ENCODE assay signal across 28 cellular contexts in the genomic region with DNA sequence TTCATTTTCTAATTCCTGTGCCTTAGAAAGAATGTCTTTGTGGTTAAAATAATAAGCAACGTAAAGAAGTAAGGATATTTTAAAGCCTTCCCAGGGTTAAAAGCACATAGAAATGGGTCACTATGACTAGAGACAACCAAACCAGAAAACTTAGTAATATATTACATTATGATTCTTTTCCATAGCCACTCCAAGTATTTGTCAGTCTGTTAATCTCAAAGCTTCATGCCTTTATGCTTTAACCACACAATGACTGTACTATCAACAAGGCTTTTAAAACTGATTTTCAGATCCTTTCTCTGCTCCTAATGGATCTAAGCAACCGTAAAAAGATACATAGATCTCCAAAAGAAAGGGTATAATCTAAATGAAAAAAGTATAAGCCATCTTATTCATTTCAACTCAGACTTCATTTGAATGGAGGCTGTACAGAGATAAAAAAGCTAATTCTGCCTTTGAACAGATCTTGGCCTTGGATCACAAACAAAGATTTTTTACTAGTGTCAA. TPM values are rescaled to one million over a fixed set of nuclear protein-coding genes. Genes with fewer than 3 reads are reported as not detected.
DNase-seq lines count a peak whose midpoint lies in the region; ATAC-seq lines count a peak whose summit lies in the region.
"Had no signal": no experiment of that assay in that cellular context is flagged by ENCODE, and none has a peak within 500 bp of the region (broad histone marks: within the 10 kb centered on the region; RNA-seq: fewer than 3 reads in every experiment).

No MANE protein-coding gene starts in this region.

- H3K27me3 Mint-ChIP-seq in activated T-helper 2 cell treated with anti-CD3 and anti-CD28 coated beads, Interferon-gamma antibody, Interleukin-2, Interleukin-4, amounts not matched to agents 10 μg/mL and 5 μg/mL and 100 μg/mL, durations not matched to agents 14 hours and 24 hours and 36 hours (ENCODE audit: low read depth): no peaks in the 10 kb centered on the region
- no peaks in the 10 kb centered on the region for H3K27me3 Mint-ChIP-seq in activated CD4-positive, alpha-beta T cell treated with anti-CD3 and anti-CD28 coated beads for 36 hours
- H3K27me3 Mint-ChIP-seq: CD4-positive, alpha-beta memory T cell had no signal

- no peak overlapping the region for H3K4me2 ChIP-seq in GM23248 (ENCODE audit: unreplicated experiment)
- H3K4me2 ChIP-seq: A549, GM23338 had no signal

- no peaks in the 10 kb centered on the region; the same call in 1 of the 2 replicates for H4K20me1 ChIP-seq in GM23248 (ENCODE audit: insufficient read depth)

- 98 to 99% methylated on average over 2 of the region's 2 CpGs for WGBS in GM23248 (ENCODE audit: low coverage in 1 of 2, low lambda C conversion rate in 2 of 2, missing lambda C conversion rate in 2 of 2), 2 experiments

- peaks cover 55% of the 10 kb centered on the region for H3K36me3 Mint-ChIP-seq in activated T-helper 2 cell treated with anti-CD3 and anti-CD28 coated beads, Interferon-gamma antibody, Interleukin-2, Interleukin-4, amounts not matched to agents 10 μg/mL and 5 μg/mL and 100 μg/mL, durations not matched to agents 14 hours and 24 hours and 36 hours (ENCODE audit: low read depth)
- H3K36me3 Mint-ChIP-seq in activated CD4-positive, alpha-beta T cell treated with anti-CD3 and anti-CD28 coated beads for 36 hours (ENCODE audit: low read depth): peaks cover 32% of the 10 kb centered on the region

- no peak for ATAC-seq in HG03378 (IDR thresholded peaks at IDR 0.05; ENCODE audit: unreplicated experiment)
- ATAC-seq in activated CD4-positive, alpha-beta T cell treated with anti-CD3 and anti-CD28 coated beads for 36 hours: no peak
- ATAC-seq: A549, GM23338, PC-3, Right ventricle myocardium inferior, SK-N-SH treated with all-trans-retinoic acid at 6 μM for 48 hours had no signal

- no peak overlapping the region for H3K27ac ChIP-seq in GM23248
- H3K27ac ChIP-seq: A549, SJCRH30 had no signal

- H3K4me1 Mint-ChIP-seq in activated T-helper 2 cell treated with anti-CD3 and anti-CD28 coated beads, Interferon-gamma antibody, Interleukin-2, Interleukin-4, amounts not matched to agents 10 μg/mL and 5 μg/mL and 100 μg/mL, durations not matched to agents 14 hours and 24 hours and 36 hours (ENCODE audit: low read depth): peaks cover 14% of the 10 kb centered on the region
- no peaks in the 10 kb centered on the region for H3K4me1 Mint-ChIP-seq in activated CD4-positive, alpha-beta T cell treated with anti-CD3 and anti-CD28 coated beads for 36 hours
- H3K4me1 Mint-ChIP-seq: GM23338 had no signal

- in situ Hi-C loops in GM23248 (cut with MboI): no loop called here

- no peaks in the 10 kb centered on the region for H3K9me3 Mint-ChIP-seq in activated T-helper 2 cell treated with anti-CD3 and anti-CD28 coated beads, Interferon-gamma antibody, Interleukin-2, Interleukin-4, amounts not matched to agents 10 μg/mL and 5 μg/mL and 100 μg/mL, durations not matched to agents 14 hours and 24 hours and 36 hours
- no peaks in the 10 kb centered on the region for H3K9me3 Mint-ChIP-seq in activated CD4-positive, alpha-beta T cell treated with anti-CD3 and anti-CD28 coated beads for 36 hours (ENCODE audit: low read depth)
- H3K9me3 Mint-ChIP-seq: CD4-positive, alpha-beta memory T cell; GM23338; H9 had no signal

- no peaks in the 10 kb centered on the region for H3K27me3 ChIP-seq in GM23248 (replicated peaks; ENCODE audit: insufficient read depth)
- H3K27me3 ChIP-seq: MG63, SJCRH30 had no signal

- no peak overlapping the region for H3K4me3 ChIP-seq in GM23248
- H3K4me3 ChIP-seq: A549, GM23338, MG63, SJCRH30 had no signal

- H3K36me3 ChIP-seq in GM23248 (ENCODE audit: low read depth): peaks cover 62% of the 10 kb centered on the region

- H3K9me3 ChIP-seq in GM23248 (ENCODE audit: low read depth): no peaks in the 10 kb centered on the region
- H3K9me3 ChIP-seq: A549, Caco-2, MG63, SJCRH30 had no signal

- intact Hi-C loops in activated T-helper 2 cell treated with anti-CD3 and anti-CD28 coated beads, Interferon-gamma antibody, Interleukin-2, Interleukin-4, amounts not matched to agents 10 μg/mL and 5 μg/mL and 100 μg/mL, durations not matched to agents 14 hours and 24 hours and 36 hours (cut with micrococcal nuclease): no loop called here
- intact Hi-C loops in activated CD4-positive, alpha-beta T cell treated with anti-CD3 and anti-CD28 coated beads for 36 hours (cut with DNase I, micrococcal nuclease): no loop called here

- H3F3A ChIP-seq in GM23248 (ENCODE audit: insufficient read depth): peaks cover 7% of the 10 kb centered on the region; the same call in 1 of the 2 replicates

- H3K27ac Mint-ChIP-seq in activated T-helper 2 cell treated with anti-CD3 and anti-CD28 coated beads, Interferon-gamma antibody, Interleukin-2, Interleukin-4, amounts not matched to agents 10 μg/mL and 5 μg/mL and 100 μg/mL, durations not matched to agents 14 hours and 24 hours and 36 hours: peak overlapping the region; percentile 39
- H3K27ac Mint-ChIP-seq in activated CD4-positive, alpha-beta T cell treated with anti-CD3 and anti-CD28 coated beads for 36 hours: no peak overlapping the region
- H3K27ac Mint-ChIP-seq: CD4-positive, alpha-beta memory T cell; GM23338; H9 had no signal

- H3K9me2 ChIP-seq in GM23248 (ENCODE audit: insufficient read depth): no peaks in the 10 kb centered on the region

- H3K79me2 ChIP-seq in GM23248 (ENCODE audit: insufficient read depth): peaks cover 93% of the 10 kb centered on the region

- DNase-seq in GM23248 (peak; percentile 14), glomerular visceral epithelial cell (ENCODE audit: extremely low spot score) (peak; percentile 48), renal cortical epithelial cell (ENCODE audit: low read depth) (peak; percentile 68)
- no peak for DNase-seq in activated T-helper 2 cell treated with anti-CD3 and anti-CD28 coated beads, Interferon-gamma antibody, Interleukin-2, Interleukin-4, amounts not matched to agents 10 μg/mL and 5 μg/mL and 100 μg/mL, durations not matched to agents 14 hours and 24 hours and 36 hours (ENCODE audit: low spot score)
- no peak for DNase-seq in activated effector memory CD4-positive, alpha-beta T cell treated with anti-CD3 and anti-CD28 coated beads, Interleukin-2, amount 50 U/mL, for 16 hours
- no peak for DNase-seq in activated CD4-positive, alpha-beta T cell treated with anti-CD3 and anti-CD28 coated beads for 36 hours
- DNase-seq: C1 segment of cervical spinal cord; Caco-2; CD4-positive, alpha-beta memory T cell; DMS79 treated with DMSO at 0.1 percent for 48 hours; GF-D8; H9; KG1; MG63; NCI-H1417; NCI-H1694; NCI-H2029 treated with DMSO at 0.1 percent for 48 hours; NCI-H446 treated with DMSO at 0.1 percent for 48 hours; NCI-H526; NCI-H82; NK-92 treated with Interleukin-12 subunit alpha and Interleukin-12 subunit beta, amount 100 ng/mL, for 24 hours; PC-3; SJCRH30 had no signal

- peaks cover 10% of the 10 kb centered on the region for H3K4me1 ChIP-seq in GM23248 (ENCODE audit: insufficient read depth)

- H3K4me3 Mint-ChIP-seq in activated T-helper 2 cell treated with anti-CD3 and anti-CD28 coated beads, Interferon-gamma antibody, Interleukin-2, Interleukin-4, amounts not matched to agents 10 μg/mL and 5 μg/mL and 100 μg/mL, durations not matched to agents 14 hours and 24 hours and 36 hours (ENCODE audit: low read depth): no peak overlapping the region
- H3K4me3 Mint-ChIP-seq in activated CD4-positive, alpha-beta T cell treated with anti-CD3 and anti-CD28 coated beads for 36 hours: no peak overlapping the region
- H3K4me3 Mint-ChIP-seq: CD4-positive, alpha-beta memory T cell; GM23338; H9 had no signal

- CTCF ChIA-PET in activated CD4-positive, alpha-beta T cell treated with anti-CD3 and anti-CD28 coated beads for 36 hours (lab: Charles Lee): interaction anchor here (0.6 kb wide), 1 partner anchor 13 kb away, joined by 4 read pairs; no protein-coding TSS in a partner anchor

- POLR2A ChIA-PET in activated CD4-positive, alpha-beta T cell treated with anti-CD3 and anti-CD28 coated beads for 36 hours (lab: Charles Lee): no interaction called here

- H3K9ac ChIP-seq in GM23248: no peak overlapping the region

- H2AFZ ChIP-seq in GM23248: no peak overlapping the region
- H2AFZ ChIP-seq: GM23338 had no signal

RNA-seq across cellular contexts. Expression of a gene that starts 14.4 kb away (rescaled TPM):
- 26.8 and 26.9 TPM in 2 replicates for total RNA-seq in GM23248 (2014; rRNA removed; shearing (Covaris generic))
- 28.4 and 29.8 TPM in 2 replicates for polyA plus RNA-seq in GM23248 (2016; fragmentation: Nextera tagmentation; extraction: Ambion mirVana)
- total RNA-seq in activated T-helper 2 cell treated with anti-CD3 and anti-CD28 coated beads, Interferon-gamma antibody, Interleukin-2, Interleukin-4, amounts not matched to agents 10 μg/mL and 5 μg/mL and 100 μg/mL, durations not matched to agents 14 hours and 24 hours and 36 hours: 33.5 and 37.0 TPM in 2 replicates
- 24.8 and 52.0 TPM in 2 replicates for total RNA-seq in renal cortical epithelial cell
- total RNA-seq in activated CD4-positive, alpha-beta T cell treated with anti-CD3 and anti-CD28 coated beads for 36 hours: 10 to 100 TPM; 22.4 to 36.8 TPM

Comparison
In these comparisons a context has a peak if more than half of its experiments do, and no peak if none do; other contexts are left out.
1. DNase-seq: peak in GM23248 (single experiment), glomerular visceral epithelial cell (single experiment) and renal cortical epithelial cell (single experiment); none in activated T-helper 2 cell treated with anti-CD3 and anti-CD28 coated beads, Interferon-gamma antibody, Interleukin-2, Interleukin-4, amounts not matched to agents 10 μg/mL and 5 μg/mL and 100 μg/mL, durations not matched to agents 14 hours and 24 hours and 36 hours (single experiment), activated effector memory CD4-positive, alpha-beta T cell treated with anti-CD3 and anti-CD28 coated beads, Interleukin-2, amount 50 U/mL, for 16 hours (single experiment) and activated CD4-positive, alpha-beta T cell treated with anti-CD3 and anti-CD28 coated beads for 36 hours (single experiment).